In the genomic region with DNA sequence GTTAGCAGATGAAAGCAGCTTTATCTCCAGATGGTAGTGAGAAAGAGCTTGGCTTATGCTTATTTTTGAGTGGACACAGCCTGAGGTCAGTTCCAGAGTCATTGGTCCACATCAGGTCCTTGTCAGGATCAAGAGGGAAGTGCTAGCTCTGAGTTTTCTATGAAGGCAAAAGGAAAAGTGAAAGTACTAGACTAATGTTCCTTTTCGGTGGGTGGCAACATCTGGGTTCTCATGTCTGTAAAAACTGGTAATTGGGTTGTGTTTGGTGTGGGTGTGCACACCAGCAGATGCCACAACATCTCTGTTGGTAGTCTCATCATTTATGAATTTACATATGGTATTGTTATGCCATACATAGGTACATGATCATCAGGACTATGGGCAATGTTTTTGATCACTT, we compare ENCODE assay signal across 14 cellular contexts.
DNase-seq lines count a peak whose midpoint lies in the region; ATAC-seq, FAIRE-seq and TF ChIP-seq lines count a peak whose summit lies in the region.
"Had no signal": no experiment of that assay in that cellular context is flagged by ENCODE, and none has a peak within 500 bp of the region (broad histone marks: within the 10 kb centered on the region; RNA-seq: fewer than 3 reads in every experiment).

No MANE protein-coding gene starts in this region.

- H3K4me3 ChIP-seq in effector memory CD4-positive, alpha-beta T cell (ENCODE audit: insufficient read depth, low read depth, low read length, poor library complexity, severe bottlenecking) = peak overlapping the region; percentile 33
- H3K4me3 ChIP-seq in GM23338 (no peak overlapping the region), HepG2 (replicated peaks in 1 of 3; ENCODE audit: insufficient read depth in 1 of 3, low read depth in 2 of 3, low read length in 3 of 3) (no peak overlapping the region), sigmoid colon (no peak overlapping the region)
- H3K4me3 ChIP-seq: transverse colon had no signal

- H3K4me1 ChIP-seq in effector memory CD4-positive, alpha-beta T cell (ENCODE audit: control insufficient read depth, insufficient read depth, low read length, poor library complexity, severe bottlenecking) = no peaks in the 10 kb centered on the region
- H3K4me1 ChIP-seq in GM23338 (ENCODE audit: insufficient read depth) (no peaks in the 10 kb centered on the region), HepG2 (ENCODE audit: insufficient read depth, low read length) (no peaks in the 10 kb centered on the region), sigmoid colon (no peaks in the 10 kb centered on the region)
- H3K4me1 ChIP-seq: transverse colon had no signal

- no peak overlapping the region for H3K27ac ChIP-seq in effector memory CD4-positive, alpha-beta T cell (ENCODE audit: insufficient read depth, low read length, poor library complexity, severe bottlenecking)
- H3K27ac ChIP-seq in GM23338 (ENCODE audit: low read depth) (no peak overlapping the region), HepG2 (ENCODE audit: extremely low read length, insufficient read depth, low read length) (no peak overlapping the region), sigmoid colon (no peak overlapping the region)
- H3K27ac ChIP-seq: transverse colon had no signal

- no peaks in the 10 kb centered on the region for H3K36me3 ChIP-seq in effector memory CD4-positive, alpha-beta T cell (ENCODE audit: control insufficient read depth, insufficient read depth, low read length)
- H3K36me3 ChIP-seq in GM23338 (ENCODE audit: insufficient read depth) (no peaks in the 10 kb centered on the region), HepG2 (replicated peaks in 1 of 2; ENCODE audit: control insufficient read depth in 1 of 2, insufficient read depth in 2 of 2, low read length in 2 of 2) (no peaks in the 10 kb centered on the region), sigmoid colon (no peaks in the 10 kb centered on the region)
- H3K36me3 ChIP-seq: transverse colon had no signal

- CTCF ChIA-PET in activated CD4-positive, alpha-beta T cell treated with anti-CD3 and anti-CD28 coated beads for 36 hours (lab: Charles Lee) = no interaction called here
- CTCF ChIA-PET in HepG2 (lab: Yijun Ruan, JAX; ENCODE audit: low intra/inter-chr PET ratio, low total read pairs) = no interaction called here

- H2AFZ ChIP-seq in GM23338 (no peak overlapping the region), HepG2 (ENCODE audit: low read length) (no peak overlapping the region)

- no peaks in the 10 kb centered on the region for H3K36me3 Mint-ChIP-seq in activated CD4-positive, alpha-beta T cell treated with anti-CD3 and anti-CD28 coated beads for 36 hours (ENCODE audit: low read depth)
- no peaks in the 10 kb centered on the region for H3K36me3 Mint-ChIP-seq in GM23338 (ENCODE audit: low read depth)

- peaks cover 2% of the 10 kb centered on the region for H3K4me1 Mint-ChIP-seq in activated CD4-positive, alpha-beta T cell treated with anti-CD3 and anti-CD28 coated beads for 36 hours
- H3K4me1 Mint-ChIP-seq in GM23338 = no peaks in the 10 kb centered on the region

- ATAC-seq in activated CD4-positive, alpha-beta T cell treated with anti-CD3 and anti-CD28 coated beads for 36 hours = peak; percentile 33
- ATAC-seq in GM19463 (IDR thresholded peaks at IDR 0.05; ENCODE audit: unreplicated experiment) (peak; percentile 83), HG03432 (IDR thresholded peaks at IDR 0.05; ENCODE audit: unreplicated experiment) (peak; percentile 63), GM23338 (no peak), HepG2 (no peak)

- H3K27me3 ChIP-seq in effector memory CD4-positive, alpha-beta T cell (replicated peaks; ENCODE audit: control insufficient read depth, insufficient read depth, low read length, poor library complexity, severe bottlenecking) = no peaks in the 10 kb centered on the region
- H3K27me3 ChIP-seq in GM23338 (ENCODE audit: insufficient read depth) (no peaks in the 10 kb centered on the region), HepG2 (ENCODE audit: control insufficient read depth in 1 of 2, insufficient read depth in 2 of 2, low read length in 2 of 2) (no peaks in the 10 kb centered on the region), sigmoid colon (no peaks in the 10 kb centered on the region)
- H3K27me3 ChIP-seq: transverse colon had no signal

- no peak overlapping the region for H3K4me3 Mint-ChIP-seq in activated CD4-positive, alpha-beta T cell treated with anti-CD3 and anti-CD28 coated beads for 36 hours
- no peak overlapping the region for H3K4me3 Mint-ChIP-seq in GM23338

- H4K20me1 ChIP-seq in GM23338 (replicated peaks; ENCODE audit: insufficient read depth) (no peaks in the 10 kb centered on the region), HepG2 (ENCODE audit: insufficient read depth, low read length) (no peaks in the 10 kb centered on the region)

- POLR2A ChIA-PET in activated CD4-positive, alpha-beta T cell treated with anti-CD3 and anti-CD28 coated beads for 36 hours (lab: Charles Lee) = no interaction called here
- POLR2A ChIA-PET in HepG2 (lab: Yijun Ruan, JAX) = no interaction called here

- no peak for TF ChIP-seq RAD21 in HepG2 (CRISPR knock-in tag; IDR thresholded peaks at IDR 0.05)

- H3K9ac ChIP-seq in HepG2 (ENCODE audit: insufficient read depth, low read depth, low read length) = no peak overlapping the region

- H3K9me3 ChIP-seq in effector memory CD4-positive, alpha-beta T cell (ENCODE audit: control insufficient read depth, low read length) = no peaks in the 10 kb centered on the region
- no peaks in the 10 kb centered on the region for H3K9me3 ChIP-seq in HepG2 (ENCODE audit: low read length)
- H3K9me3 ChIP-seq in sigmoid colon = no peaks in the 10 kb centered on the region
- H3K9me3 ChIP-seq: transverse colon had no signal

- no peaks in the 10 kb centered on the region for H3K79me2 ChIP-seq in GM23338 (replicated peaks; ENCODE audit: insufficient read depth)
- no peaks in the 10 kb centered on the region for H3K79me2 ChIP-seq in HepG2 (ENCODE audit: insufficient read depth, low read length)

- 86% methylated on average over 1 of the region's 1 CpG for WGBS in HepG2 (ENCODE audit: low lambda C conversion rate)
- 22 to 50% methylated on average over 1 of the region's 1 CpG for WGBS in sigmoid colon, 2 donors

- no peaks in the 10 kb centered on the region for H3K27me3 Mint-ChIP-seq in activated CD4-positive, alpha-beta T cell treated with anti-CD3 and anti-CD28 coated beads for 36 hours
- no peaks in the 10 kb centered on the region for H3K27me3 Mint-ChIP-seq in GM23338 (ENCODE audit: insufficient read depth, low read depth, poor library complexity)

- TF ChIP-seq EP300 in HepG2 (IDR thresholded peaks at IDR 0.05; ENCODE audit: low read depth in 2 of 2, low read length in 2 of 2) = no peak
- TF ChIP-seq EP300 in HepG2 (CRISPR knock-in tag; IDR thresholded peaks at IDR 0.05; ENCODE audit: borderline replicate concordance) = no peak
- TF ChIP-seq EP300 in sigmoid colon (IDR thresholded peaks at IDR 0.05) = no peak

- no peak for FAIRE-seq in HepG2 (lab: Jason Lieb, UNC)
- FAIRE-seq: D721Med had no signal

- no peaks in the 10 kb centered on the region for H3K9me2 ChIP-seq in GM23338 (ENCODE audit: insufficient read depth)

- no peak for DNase-seq in activated CD4-positive, alpha-beta T cell treated with anti-CD3 and anti-CD28 coated beads for 36 hours
- no peak for DNase-seq in activated CD4-positive, alpha-beta T cell treated with anti-CD3 and anti-CD28 coated beads for 48 hours
- no peak for DNase-seq in effector memory CD4-positive, alpha-beta T cell
- no peak for DNase-seq in GM23338 (ENCODE audit: low spot score)
- DNase-seq in HepG2 (ENCODE audit: low spot score) = no peak
- no peak for DNase-seq in sigmoid colon
- DNase-seq: 8988T, KG1, NCI-H446, occipital lobe, transverse colon had no signal

- H3K9me3 Mint-ChIP-seq in activated CD4-positive, alpha-beta T cell treated with anti-CD3 and anti-CD28 coated beads for 36 hours (ENCODE audit: low read depth) = no peaks in the 10 kb centered on the region
- peaks cover 34% of the 10 kb centered on the region for H3K9me3 Mint-ChIP-seq in GM23338

- H3K4me2 ChIP-seq in GM23338 = no peak overlapping the region
- H3K4me2 ChIP-seq in HepG2 (ENCODE audit: low read depth, low read length) = no peak overlapping the region

- in situ Hi-C loops in HepG2 (cut with HindIII; ENCODE audit: extremely low pct_ligation_motif_present, low pct_unique_long_range_greater_than_20kb) = no loop called here

- BruUV-seq in HepG2 (replicated peaks; lab: Mats Ljungman, UMichigan) = no TSS peak

- TF ChIP-seq CTCF in GM23338 (conservative IDR thresholded peaks at IDR 0.05; ENCODE audit: low read depth in 2 of 2) (no peak), HepG2 (CRISPR knock-in tag; IDR thresholded peaks at IDR 0.05) (no peak), sigmoid colon (IDR thresholded peaks at IDR 0.05) (no peak)

- H3F3A ChIP-seq in GM23338 (replicated peaks; ENCODE audit: low read depth) = no peaks in the 10 kb centered on the region

- TF ChIP-seq POLR2A in HepG2 (IDR thresholded peaks at IDR 0.05; ENCODE audit: insufficient read depth in 1 of 2, low read depth in 2 of 2, low read length in 2 of 2) (no peak), sigmoid colon (IDR thresholded peaks at IDR 0.05) (no peak)

- H3K27ac Mint-ChIP-seq in activated CD4-positive, alpha-beta T cell treated with anti-CD3 and anti-CD28 coated beads for 36 hours = no peak overlapping the region
- no peak overlapping the region for H3K27ac Mint-ChIP-seq in GM23338

- intact Hi-C loops in activated CD4-positive, alpha-beta T cell treated with anti-CD3 and anti-CD28 coated beads for 36 hours (cut with DNase I, micrococcal nuclease) = no loop called here
- intact Hi-C loops in HepG2 (cut with micrococcal nuclease; ENCODE audit: unreplicated experiment) = no loop called here
- intact Hi-C loops in sigmoid colon (cut with DNase I) = no loop called here

TF ChIP-seq in GM23338, 12 proteins besides CTCF, POLR2A, EP300 and RAD21 (continues in another document):
- no peak for TF ChIP-seq POLR2AphosphoS5 (IDR thresholded peaks at IDR 0.05; ENCODE audit: low read depth)
- TF ChIP-seq NANOG (IDR thresholded peaks at IDR 0.05; ENCODE audit: borderline replicate concordance) = no peak
- no peak for TF ChIP-seq STAT1 (IDR thresholded peaks at IDR 0.05; ENCODE audit: unreplicated experiment)
- TF ChIP-seq JUNB (IDR thresholded peaks at IDR 0.05; ENCODE audit: unreplicated experiment) = no peak
- no peak for TF ChIP-seq CREB1 (CRISPR knock-in tag; IDR thresholded peaks at IDR 0.05; ENCODE audit: low read depth)
- TF ChIP-seq EZH2 (IDR thresholded peaks at IDR 0.05; ENCODE audit: low read depth, unreplicated experiment) = no peak

TF ChIP-seq in HepG2, 621 proteins besides CTCF, POLR2A, EP300 and RAD21 (continues in another document):
- TF ChIP-seq ZNF816 (CRISPR knock-in tag; IDR thresholded peaks at IDR 0.05; ENCODE audit: borderline replicate concordance) = no peak
- TF ChIP-seq NCOA2 (CRISPR knock-in tag; IDR thresholded peaks at IDR 0.05) = no peak
- TF ChIP-seq ATF3 (CRISPR knock-in tag; IDR thresholded peaks at IDR 0.05) = no peak

Comparison
In these comparisons a context has a peak if more than half of its experiments do, and no peak if none do; other contexts are left out.
1. ATAC-seq: peak in activated CD4-positive, alpha-beta T cell treated with anti-CD3 and anti-CD28 coated beads for 36 hours (single experiment), GM19463 (single experiment) and HG03432 (single experiment); none in GM23338 (single experiment) and HepG2 (single experiment).